ENCODE assay signal across 27 cellular contexts in the genomic region with DNA sequence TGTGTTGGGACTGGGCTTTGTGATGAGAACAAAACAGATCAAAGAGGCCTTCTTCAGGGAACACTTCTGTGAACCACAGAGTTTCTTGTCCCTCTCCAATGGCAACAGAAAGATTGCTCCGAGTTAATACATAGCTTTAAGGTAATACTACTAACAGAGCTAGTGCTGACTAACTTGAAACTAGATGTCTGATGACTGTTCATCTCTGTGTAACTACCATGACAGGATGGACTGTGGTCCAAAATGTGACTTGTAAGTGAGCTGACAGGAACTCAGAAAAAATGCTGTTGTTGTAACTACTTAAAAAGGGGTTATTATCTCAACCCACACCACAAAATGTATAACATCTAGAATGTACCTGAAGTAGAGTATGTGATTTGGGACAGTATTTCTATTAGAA.
DNase-seq lines count a peak whose midpoint lies in the region; ATAC-seq and TF ChIP-seq lines count a peak whose summit lies in the region.
"Had no signal": no experiment of that assay in that cellular context is flagged by ENCODE, and none has a peak within 500 bp of the region (broad histone marks: within the 10 kb centered on the region; RNA-seq: fewer than 3 reads in every experiment).

No MANE protein-coding gene starts in this region.

- no peaks in the 10 kb centered on the region for H3K4me1 ChIP-seq in mesendoderm (ENCODE audit: control insufficient read depth, low read depth, low read length)
- H3K4me1 ChIP-seq in mucosa of descending colon (ENCODE audit: low read depth) = no peaks in the 10 kb centered on the region
- H3K4me1 ChIP-seq: HAP-1, heart left ventricle, pancreas had no signal

- H3K36me3 Mint-ChIP-seq in activated naive CD4-positive, alpha-beta T cell treated with anti-CD3 and anti-CD28 coated beads, Interleukin-2, amount 50 U/mL, for 72 hours = no peaks in the 10 kb centered on the region
- no peaks in the 10 kb centered on the region for H3K36me3 Mint-ChIP-seq in activated CD4-positive, alpha-beta memory T cell treated with anti-CD3 and anti-CD28 coated beads for 36 hours
- no peaks in the 10 kb centered on the region for H3K36me3 Mint-ChIP-seq in immature natural killer cell

- no peak for TF ChIP-seq CTCF in mucosa of descending colon (IDR thresholded peaks at IDR 0.05)

- no peaks in the 10 kb centered on the region for H3K27me3 Mint-ChIP-seq in activated CD4-positive, alpha-beta memory T cell treated with anti-CD3 and anti-CD28 coated beads for 36 hours
- peaks cover 0 to 4% (median 3%) of the 10 kb centered on the region in 3 donors for H3K27me3 Mint-ChIP-seq in immature natural killer cell (ENCODE audit: low read depth in 3 of 3)
- H3K27me3 Mint-ChIP-seq: type B pancreatic cell had no signal

- H3K79me2 ChIP-seq in mesendoderm (ENCODE audit: control insufficient read depth, insufficient read depth, low read length) = no peaks in the 10 kb centered on the region

- H3K36me3 ChIP-seq in mesendoderm (ENCODE audit: control insufficient read depth, insufficient read depth, low read length) (no peaks in the 10 kb centered on the region), mucosa of descending colon (ENCODE audit: low read depth) (no peaks in the 10 kb centered on the region)
- H3K36me3 ChIP-seq: HAP-1, heart left ventricle, pancreas had no signal

- peaks cover 0 to 4% of the 10 kb centered on the region in 2 donors for H3K9me3 Mint-ChIP-seq in activated naive CD4-positive, alpha-beta T cell treated with anti-CD3 and anti-CD28 coated beads, Interleukin-2, amount 50 U/mL, for 72 hours
- H3K9me3 Mint-ChIP-seq in activated CD4-positive, alpha-beta memory T cell treated with anti-CD3 and anti-CD28 coated beads for 36 hours = no peaks in the 10 kb centered on the region
- H3K9me3 Mint-ChIP-seq in immature natural killer cell = no peaks in the 10 kb centered on the region
- H3K9me3 Mint-ChIP-seq: neural crest cell, type B pancreatic cell had no signal

- no peaks in the 10 kb centered on the region for H3K9me3 ChIP-seq in mucosa of descending colon
- H3K9me3 ChIP-seq: HAP-1, heart left ventricle, pancreas had no signal

- H3K23ac ChIP-seq in mesendoderm (ENCODE audit: low read length) = no peak overlapping the region

- H3K27me3 ChIP-seq in mesendoderm (ENCODE audit: insufficient read depth, low read length, poor library complexity) = no peaks in the 10 kb centered on the region
- H3K27me3 ChIP-seq: heart left ventricle, pancreas had no signal

- no peak overlapping the region for H3K56ac ChIP-seq in mesendoderm (ENCODE audit: low read length)

- H2BK15ac ChIP-seq in mesendoderm (replicated peaks; ENCODE audit: low read depth) = no peak overlapping the region

- H3K4me3 Mint-ChIP-seq in activated CD4-positive, alpha-beta memory T cell treated with anti-CD3 and anti-CD28 coated beads for 36 hours = no peak overlapping the region
- peak overlapping the region in 3 of 5 donors; percentile 22 to 53 (median 34) for H3K4me3 Mint-ChIP-seq in immature natural killer cell
- H3K4me3 Mint-ChIP-seq: neural crest cell, type B pancreatic cell had no signal

- CTCF ChIA-PET in activated CD4-positive, alpha-beta memory T cell treated with anti-CD3 and anti-CD28 coated beads for 36 hours (lab: Charles Lee) = no interaction called here

- H3K79me1 ChIP-seq in mesendoderm (ENCODE audit: low read length) = no peaks in the 10 kb centered on the region

- POLR2A ChIA-PET in activated CD4-positive, alpha-beta memory T cell treated with anti-CD3 and anti-CD28 coated beads for 36 hours (lab: Charles Lee) = no interaction called here

- intact Hi-C loops in activated CD4-positive, alpha-beta memory T cell treated with anti-CD3 and anti-CD28 coated beads for 36 hours (cut with micrococcal nuclease) = loop anchor here (1.0 to 2.0 kb wide), 3 partner anchors 63 to 453 kb away; no protein-coding TSS in a partner anchor
- intact Hi-C loops in mucosa of descending colon (cut with DNase I, micrococcal nuclease) = no loop called here
- intact Hi-C loops in sciatic nerve (cut with DNase I) = no loop called here

- DNase-seq in activated naive CD4-positive, alpha-beta T cell treated with anti-CD3 and anti-CD28 coated beads, Interleukin-2, amount 50 U/mL, for 72 hours (ENCODE audit: low spot score in 2 of 2) = no peak
- no peak for DNase-seq in activated naive CD4-positive, alpha-beta T cell (lab: John Stamatoyannopoulos, UW)
- no peak for DNase-seq in activated CD4-positive, alpha-beta memory T cell treated with anti-CD3 and anti-CD28 coated beads for 36 hours
- peak in 1 of 3 donors; percentile 30 for DNase-seq in immature natural killer cell
- DNase-seq in mesendoderm = no peak
- DNase-seq in mucosa of descending colon = no peak
- no peak for DNase-seq in sciatic nerve (ENCODE audit: low spot score)
- DNase-seq: activated CD8-positive, alpha-beta memory T cell treated with anti-CD3 and anti-CD28 coated beads, Interleukin-2, amount 50 U/mL, for 48 hours; activated naive CD4-positive, alpha-beta T cell treated with Interleukin-2 at 50 U/mL for 16 hours; anterior cingulate cortex; Calu3; DND-41; foreskin fibroblast; heart left ventricle; Kasumi-1; NCI-H1436; NCI-H2081 treated with DMSO at 0.1 percent for 48 hours; NCI-H226; pancreas; substantia nigra had no signal

- H4K5ac ChIP-seq in mesendoderm (ENCODE audit: low read length) = no peak overlapping the region

- H2BK120ac ChIP-seq in mesendoderm (ENCODE audit: low read depth, low read length) = no peak overlapping the region

- no peak overlapping the region for H2AK5ac ChIP-seq in mesendoderm (ENCODE audit: low read length)

- WGBS in mesendoderm (ENCODE audit: extremely low coverage, insufficient coverage, low lambda C conversion rate) = no CpG with 5 or more reads among the region's 1 CpG

- H3K4me3 ChIP-seq in mesendoderm (ENCODE audit: low read length) (no peak overlapping the region), mucosa of descending colon (no peak overlapping the region)
- H3K4me3 ChIP-seq: coronary artery, HAP-1, heart left ventricle, lung, pancreas had no signal

- peaks cover 30% of the 10 kb centered on the region for H3K4me1 Mint-ChIP-seq in activated CD4-positive, alpha-beta memory T cell treated with anti-CD3 and anti-CD28 coated beads for 36 hours (ENCODE audit: low read depth)
- H3K4me1 Mint-ChIP-seq in immature natural killer cell = peaks cover 18 to 33% of the 10 kb centered on the region in 2 donors

- H3K9ac ChIP-seq in mesendoderm (ENCODE audit: low read length) = no peak overlapping the region

- no peak overlapping the region for H3K4ac ChIP-seq in mesendoderm (ENCODE audit: low read depth, low read length)

- no peak overlapping the region for H4K8ac ChIP-seq in mesendoderm (ENCODE audit: low read depth, low read length)

- no peak overlapping the region for H2BK5ac ChIP-seq in mesendoderm (ENCODE audit: low read length)

- H3K27ac Mint-ChIP-seq in activated naive CD4-positive, alpha-beta T cell treated with anti-CD3 and anti-CD28 coated beads, Interleukin-2, amount 50 U/mL, for 72 hours = peak overlapping the region in 1 of 2 donors; percentile 90
- H3K27ac Mint-ChIP-seq in activated CD4-positive, alpha-beta memory T cell treated with anti-CD3 and anti-CD28 coated beads for 36 hours = peak overlapping the region; percentile 80
- peak overlapping the region in 5 of 6 donors; percentile 1 to 86 (median 64) for H3K27ac Mint-ChIP-seq in immature natural killer cell
- H3K27ac Mint-ChIP-seq: type B pancreatic cell had no signal

- no peak overlapping the region for H3K4me2 ChIP-seq in mesendoderm (ENCODE audit: low read length)

- no peak overlapping the region for H3K18ac ChIP-seq in mesendoderm (ENCODE audit: low read length)

- ATAC-seq in activated naive CD4-positive, alpha-beta T cell treated with anti-CD3 and anti-CD28 coated beads, Interleukin-2, amount 50 U/mL, for 72 hours = peak; percentile 72 to 76
- no peak for ATAC-seq in mucosa of descending colon
- ATAC-seq in sciatic nerve = no peak
- ATAC-seq: heart left ventricle, HepG2, pancreas had no signal

- no peak overlapping the region for H3K27ac ChIP-seq in mesendoderm (ENCODE audit: low read depth, low read length)
- H3K27ac ChIP-seq: C4-2B, coronary artery, heart left ventricle, pancreas had no signal

Comparison
In these comparisons a context has a peak if more than half of its experiments do, and no peak if none do; other contexts are left out.
1. ATAC-seq: peak in activated naive CD4-positive, alpha-beta T cell treated with anti-CD3 and anti-CD28 coated beads, Interleukin-2, amount 50 U/mL, for 72 hours (2 of 2); none in mucosa of descending colon (single experiment) and sciatic nerve (single experiment).